ENCODE assay signal across 1 cellular context in genomic region chr17:67824735-67825626, GRCh38.
TF ChIP-seq lines count a peak whose summit lies in the region.

A gene with protein sequence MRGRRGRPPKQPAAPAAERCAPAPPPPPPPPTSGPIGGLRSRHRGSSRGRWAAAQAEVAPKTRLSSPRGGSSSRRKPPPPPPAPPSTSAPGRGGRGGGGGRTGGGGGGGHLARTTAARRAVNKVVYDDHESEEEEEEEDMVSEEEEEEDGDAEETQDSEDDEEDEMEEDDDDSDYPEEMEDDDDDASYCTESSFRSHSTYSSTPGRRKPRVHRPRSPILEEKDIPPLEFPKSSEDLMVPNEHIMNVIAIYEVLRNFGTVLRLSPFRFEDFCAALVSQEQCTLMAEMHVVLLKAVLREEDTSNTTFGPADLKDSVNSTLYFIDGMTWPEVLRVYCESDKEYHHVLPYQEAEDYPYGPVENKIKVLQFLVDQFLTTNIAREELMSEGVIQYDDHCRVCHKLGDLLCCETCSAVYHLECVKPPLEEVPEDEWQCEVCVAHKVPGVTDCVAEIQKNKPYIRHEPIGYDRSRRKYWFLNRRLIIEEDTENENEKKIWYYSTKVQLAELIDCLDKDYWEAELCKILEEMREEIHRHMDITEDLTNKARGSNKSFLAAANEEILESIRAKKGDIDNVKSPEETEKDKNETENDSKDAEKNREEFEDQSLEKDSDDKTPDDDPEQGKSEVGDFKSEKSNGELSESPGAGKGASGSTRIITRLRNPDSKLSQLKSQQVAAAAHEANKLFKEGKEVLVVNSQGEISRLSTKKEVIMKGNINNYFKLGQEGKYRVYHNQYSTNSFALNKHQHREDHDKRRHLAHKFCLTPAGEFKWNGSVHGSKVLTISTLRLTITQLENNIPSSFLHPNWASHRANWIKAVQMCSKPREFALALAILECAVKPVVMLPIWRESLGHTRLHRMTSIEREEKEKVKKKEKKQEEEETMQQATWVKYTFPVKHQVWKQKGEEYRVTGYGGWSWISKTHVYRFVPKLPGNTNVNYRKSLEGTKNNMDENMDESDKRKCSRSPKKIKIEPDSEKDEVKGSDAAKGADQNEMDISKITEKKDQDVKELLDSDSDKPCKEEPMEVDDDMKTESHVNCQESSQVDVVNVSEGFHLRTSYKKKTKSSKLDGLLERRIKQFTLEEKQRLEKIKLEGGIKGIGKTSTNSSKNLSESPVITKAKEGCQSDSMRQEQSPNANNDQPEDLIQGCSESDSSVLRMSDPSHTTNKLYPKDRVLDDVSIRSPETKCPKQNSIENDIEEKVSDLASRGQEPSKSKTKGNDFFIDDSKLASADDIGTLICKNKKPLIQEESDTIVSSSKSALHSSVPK (N-terminal part only) (plus strand): TSS chr17:67825503. CDS start chr17:67825725, 222 bp downstream.

TF ChIP-seq in HepG2, 621 proteins besides CTCF, POLR2A, EP300 and RAD21 (continued from another document and continues in another):
- TF ChIP-seq, protein P1, sequence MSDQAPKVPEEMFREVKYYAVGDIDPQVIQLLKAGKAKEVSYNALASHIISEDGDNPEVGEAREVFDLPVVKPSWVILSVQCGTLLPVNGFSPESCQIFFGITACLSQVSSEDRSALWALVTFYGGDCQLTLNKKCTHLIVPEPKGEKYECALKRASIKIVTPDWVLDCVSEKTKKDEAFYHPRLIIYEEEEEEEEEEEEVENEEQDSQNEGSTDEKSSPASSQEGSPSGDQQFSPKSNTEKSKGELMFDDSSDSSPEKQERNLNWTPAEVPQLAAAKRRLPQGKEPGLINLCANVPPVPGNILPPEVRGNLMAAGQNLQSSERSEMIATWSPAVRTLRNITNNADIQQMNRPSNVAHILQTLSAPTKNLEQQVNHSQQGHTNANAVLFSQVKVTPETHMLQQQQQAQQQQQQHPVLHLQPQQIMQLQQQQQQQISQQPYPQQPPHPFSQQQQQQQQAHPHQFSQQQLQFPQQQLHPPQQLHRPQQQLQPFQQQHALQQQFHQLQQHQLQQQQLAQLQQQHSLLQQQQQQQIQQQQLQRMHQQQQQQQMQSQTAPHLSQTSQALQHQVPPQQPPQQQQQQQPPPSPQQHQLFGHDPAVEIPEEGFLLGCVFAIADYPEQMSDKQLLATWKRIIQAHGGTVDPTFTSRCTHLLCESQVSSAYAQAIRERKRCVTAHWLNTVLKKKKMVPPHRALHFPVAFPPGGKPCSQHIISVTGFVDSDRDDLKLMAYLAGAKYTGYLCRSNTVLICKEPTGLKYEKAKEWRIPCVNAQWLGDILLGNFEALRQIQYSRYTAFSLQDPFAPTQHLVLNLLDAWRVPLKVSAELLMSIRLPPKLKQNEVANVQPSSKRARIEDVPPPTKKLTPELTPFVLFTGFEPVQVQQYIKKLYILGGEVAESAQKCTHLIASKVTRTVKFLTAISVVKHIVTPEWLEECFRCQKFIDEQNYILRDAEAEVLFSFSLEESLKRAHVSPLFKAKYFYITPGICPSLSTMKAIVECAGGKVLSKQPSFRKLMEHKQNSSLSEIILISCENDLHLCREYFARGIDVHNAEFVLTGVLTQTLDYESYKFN (CRISPR knock-in tag; conservative IDR thresholded peaks at IDR 0.05): peak; percentile 24
- TF ChIP-seq SNAI1 (CRISPR knock-in tag; IDR thresholded peaks at IDR 0.05; ENCODE audit: borderline replicate concordance): no peak
- no peak for TF ChIP-seq ATF1 (CRISPR knock-in tag; IDR thresholded peaks at IDR 0.05)
- TF ChIP-seq MAFG (CRISPR knock-in tag; IDR thresholded peaks at IDR 0.05): no peak
- TF ChIP-seq FOXK1 (CRISPR knock-in tag; IDR thresholded peaks at IDR 0.05; ENCODE audit: borderline replicate concordance, low read depth): peak; percentile 66; the same call in 1 of the 2 replicates
- TF ChIP-seq, protein P2, sequence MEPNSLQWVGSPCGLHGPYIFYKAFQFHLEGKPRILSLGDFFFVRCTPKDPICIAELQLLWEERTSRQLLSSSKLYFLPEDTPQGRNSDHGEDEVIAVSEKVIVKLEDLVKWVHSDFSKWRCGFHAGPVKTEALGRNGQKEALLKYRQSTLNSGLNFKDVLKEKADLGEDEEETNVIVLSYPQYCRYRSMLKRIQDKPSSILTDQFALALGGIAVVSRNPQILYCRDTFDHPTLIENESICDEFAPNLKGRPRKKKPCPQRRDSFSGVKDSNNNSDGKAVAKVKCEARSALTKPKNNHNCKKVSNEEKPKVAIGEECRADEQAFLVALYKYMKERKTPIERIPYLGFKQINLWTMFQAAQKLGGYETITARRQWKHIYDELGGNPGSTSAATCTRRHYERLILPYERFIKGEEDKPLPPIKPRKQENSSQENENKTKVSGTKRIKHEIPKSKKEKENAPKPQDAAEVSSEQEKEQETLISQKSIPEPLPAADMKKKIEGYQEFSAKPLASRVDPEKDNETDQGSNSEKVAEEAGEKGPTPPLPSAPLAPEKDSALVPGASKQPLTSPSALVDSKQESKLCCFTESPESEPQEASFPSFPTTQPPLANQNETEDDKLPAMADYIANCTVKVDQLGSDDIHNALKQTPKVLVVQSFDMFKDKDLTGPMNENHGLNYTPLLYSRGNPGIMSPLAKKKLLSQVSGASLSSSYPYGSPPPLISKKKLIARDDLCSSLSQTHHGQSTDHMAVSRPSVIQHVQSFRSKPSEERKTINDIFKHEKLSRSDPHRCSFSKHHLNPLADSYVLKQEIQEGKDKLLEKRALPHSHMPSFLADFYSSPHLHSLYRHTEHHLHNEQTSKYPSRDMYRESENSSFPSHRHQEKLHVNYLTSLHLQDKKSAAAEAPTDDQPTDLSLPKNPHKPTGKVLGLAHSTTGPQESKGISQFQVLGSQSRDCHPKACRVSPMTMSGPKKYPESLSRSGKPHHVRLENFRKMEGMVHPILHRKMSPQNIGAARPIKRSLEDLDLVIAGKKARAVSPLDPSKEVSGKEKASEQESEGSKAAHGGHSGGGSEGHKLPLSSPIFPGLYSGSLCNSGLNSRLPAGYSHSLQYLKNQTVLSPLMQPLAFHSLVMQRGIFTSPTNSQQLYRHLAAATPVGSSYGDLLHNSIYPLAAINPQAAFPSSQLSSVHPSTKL (CRISPR knock-in tag; IDR thresholded peaks at IDR 0.05): peak; percentile 67
- TF ChIP-seq ZBTB1 (CRISPR knock-in tag; IDR thresholded peaks at IDR 0.05; ENCODE audit: borderline replicate concordance): no peak
- peak; percentile 84 for TF ChIP-seq ZNF614 (CRISPR knock-in tag; IDR thresholded peaks at IDR 0.05; ENCODE audit: borderline replicate concordance)
- no peak for TF ChIP-seq SUZ12 (IDR thresholded peaks at IDR 0.05; ENCODE audit: low read depth, low read length)
- TF ChIP-seq, protein P3, sequence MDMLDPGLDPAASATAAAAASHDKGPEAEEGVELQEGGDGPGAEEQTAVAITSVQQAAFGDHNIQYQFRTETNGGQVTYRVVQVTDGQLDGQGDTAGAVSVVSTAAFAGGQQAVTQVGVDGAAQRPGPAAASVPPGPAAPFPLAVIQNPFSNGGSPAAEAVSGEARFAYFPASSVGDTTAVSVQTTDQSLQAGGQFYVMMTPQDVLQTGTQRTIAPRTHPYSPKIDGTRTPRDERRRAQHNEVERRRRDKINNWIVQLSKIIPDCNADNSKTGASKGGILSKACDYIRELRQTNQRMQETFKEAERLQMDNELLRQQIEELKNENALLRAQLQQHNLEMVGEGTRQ (IDR thresholded peaks at IDR 0.05; ENCODE audit: low read depth, low read length): peak; percentile 95
- TF ChIP-seq, protein P3 (CRISPR knock-in tag; IDR thresholded peaks at IDR 0.05; ENCODE audit: borderline replicate concordance): peak; percentile 87; the same call in 1 of the 2 replicates
- TF ChIP-seq ZFP1 (CRISPR knock-in tag; IDR thresholded peaks at IDR 0.05): no peak
- TF ChIP-seq RBAK (CRISPR knock-in tag; IDR thresholded peaks at IDR 0.05): no peak
- TF ChIP-seq BATF2 (CRISPR knock-in tag; IDR thresholded peaks at IDR 0.05): no peak
- no peak for TF ChIP-seq ZBTB40 (IDR thresholded peaks at IDR 0.05)
- TF ChIP-seq ZBTB40 (CRISPR knock-in tag; IDR thresholded peaks at IDR 0.05): no peak
- 0 out of 2 replicates have a peak, but pooled peaks have one; percentile 62 for TF ChIP-seq IRF9 (CRISPR knock-in tag; IDR thresholded peaks at IDR 0.05; ENCODE audit: borderline replicate concordance)
- TF ChIP-seq ZNF773 (CRISPR knock-in tag; IDR thresholded peaks at IDR 0.05; ENCODE audit: borderline replicate concordance): no peak
- no peak for TF ChIP-seq KDM1A (CRISPR knock-in tag; IDR thresholded peaks at IDR 0.05)
- 0 out of 2 replicates have a peak, but pooled peaks have one; percentile 63 for TF ChIP-seq ETS1 (CRISPR knock-in tag; IDR thresholded peaks at IDR 0.05)
- TF ChIP-seq MTF2 (CRISPR knock-in tag; IDR thresholded peaks at IDR 0.05; ENCODE audit: borderline replicate concordance): no peak
- no peak for TF ChIP-seq SYNCRIP (IDR thresholded peaks at IDR 0.05; ENCODE audit: insufficient read depth, low read depth, low read length)
- peak; percentile 77; the same call in 1 of the 2 replicates for TF ChIP-seq KAT7 (CRISPR knock-in tag; IDR thresholded peaks at IDR 0.05; ENCODE audit: borderline replicate concordance)
- TF ChIP-seq TRIM24 (CRISPR knock-in tag; IDR thresholded peaks at IDR 0.05): no peak
- no peak for TF ChIP-seq FOSL1 (CRISPR knock-in tag; IDR thresholded peaks at IDR 0.05; ENCODE audit: borderline replicate concordance)
- peak; percentile 78 for TF ChIP-seq SMAD3 (CRISPR knock-in tag; IDR thresholded peaks at IDR 0.05)
- no peak for TF ChIP-seq RCOR2 (CRISPR knock-in tag; IDR thresholded peaks at IDR 0.05)
